ENCODE assay signal across 1 cellular context in the genomic region with DNA sequence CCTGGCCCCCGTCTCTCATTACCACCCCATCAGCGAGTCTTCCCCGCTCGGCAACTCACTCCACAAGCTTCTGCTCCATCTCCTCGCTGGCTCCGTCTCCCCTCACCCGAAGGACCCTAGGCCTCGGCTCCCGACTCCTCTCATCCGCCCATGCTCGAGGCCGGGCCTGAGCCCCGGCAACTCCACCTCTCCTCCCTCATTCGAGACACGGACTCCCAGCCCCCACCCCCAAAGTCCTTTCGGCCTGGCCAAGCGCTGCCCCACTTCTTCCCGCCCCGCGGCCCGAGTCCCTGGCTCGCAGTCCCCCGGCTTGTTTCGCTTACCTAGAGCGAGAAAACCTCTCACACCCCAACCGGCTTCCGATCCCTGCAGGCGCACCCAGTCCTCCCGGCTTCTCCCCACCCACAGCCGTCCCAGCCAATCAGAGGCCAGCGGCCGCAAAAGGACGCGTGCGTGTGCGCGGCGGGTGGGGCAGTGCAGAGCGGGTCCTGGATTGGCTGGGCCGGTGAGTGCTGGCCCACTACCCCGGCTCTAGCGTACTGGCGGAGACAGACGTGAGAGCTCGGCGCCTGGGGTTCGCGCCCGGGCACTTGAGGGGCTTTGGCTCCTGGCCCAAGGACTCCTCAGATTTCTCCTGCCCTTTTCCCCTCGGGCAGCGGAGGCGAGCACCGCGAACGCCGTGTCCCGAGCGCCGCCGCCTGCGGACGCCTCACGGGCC.
TF ChIP-seq lines count a peak whose summit lies in the region.

A gene (minus strand): TSS at position 378 of the 718 bp plus-strand sequence. CDS start 10,237 bp downstream, outside the sequence.

TF ChIP-seq in SK-N-SH, 30 proteins besides CTCF, POLR2A, EP300 and RAD21 (continued from another document):
- TF ChIP-seq, protein P1, sequence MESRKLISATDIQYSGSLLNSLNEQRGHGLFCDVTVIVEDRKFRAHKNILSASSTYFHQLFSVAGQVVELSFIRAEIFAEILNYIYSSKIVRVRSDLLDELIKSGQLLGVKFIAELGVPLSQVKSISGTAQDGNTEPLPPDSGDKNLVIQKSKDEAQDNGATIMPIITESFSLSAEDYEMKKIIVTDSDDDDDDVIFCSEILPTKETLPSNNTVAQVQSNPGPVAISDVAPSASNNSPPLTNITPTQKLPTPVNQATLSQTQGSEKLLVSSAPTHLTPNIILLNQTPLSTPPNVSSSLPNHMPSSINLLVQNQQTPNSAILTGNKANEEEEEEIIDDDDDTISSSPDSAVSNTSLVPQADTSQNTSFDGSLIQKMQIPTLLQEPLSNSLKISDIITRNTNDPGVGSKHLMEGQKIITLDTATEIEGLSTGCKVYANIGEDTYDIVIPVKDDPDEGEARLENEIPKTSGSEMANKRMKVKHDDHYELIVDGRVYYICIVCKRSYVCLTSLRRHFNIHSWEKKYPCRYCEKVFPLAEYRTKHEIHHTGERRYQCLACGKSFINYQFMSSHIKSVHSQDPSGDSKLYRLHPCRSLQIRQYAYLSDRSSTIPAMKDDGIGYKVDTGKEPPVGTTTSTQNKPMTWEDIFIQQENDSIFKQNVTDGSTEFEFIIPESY (IDR thresholded peaks at IDR 0.05; ENCODE audit: borderline replicate concordance, low read depth), result no peak
- TF ChIP-seq, protein P2, sequence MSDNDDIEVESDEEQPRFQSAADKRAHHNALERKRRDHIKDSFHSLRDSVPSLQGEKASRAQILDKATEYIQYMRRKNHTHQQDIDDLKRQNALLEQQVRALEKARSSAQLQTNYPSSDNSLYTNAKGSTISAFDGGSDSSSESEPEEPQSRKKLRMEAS (IDR thresholded peaks at IDR 0.05; ENCODE audit: low read depth), result 0 out of 2 replicates have a peak, but pooled peaks have one; percentile 14
- TF ChIP-seq RCOR1 (IDR thresholded peaks at IDR 0.05; ENCODE audit: low read length), result 0 out of 2 replicates have a peak, but pooled peaks have one; percentile 19
- TF ChIP-seq RXRA (IDR thresholded peaks at IDR 0.05; ENCODE audit: borderline replicate concordance, low read depth), result no peak
- no peak for TF ChIP-seq TEAD4 (IDR thresholded peaks at IDR 0.05; ENCODE audit: borderline replicate concordance, insufficient read depth)
- TF ChIP-seq FOXM1 (IDR thresholded peaks at IDR 0.05; ENCODE audit: low read depth), result no peak
- TF ChIP-seq CHD2 (IDR thresholded peaks at IDR 0.05; ENCODE audit: low read length, partially characterized antibody), result peak; percentile 33
- TF ChIP-seq TAF1 (IDR thresholded peaks at IDR 0.05; ENCODE audit: borderline replicate concordance, low read depth, low read length), result peak; percentile 81
- TF ChIP-seq TCF12 (IDR thresholded peaks at IDR 0.05), result no peak
- peak; percentile 82 for TF ChIP-seq MXI1 (IDR thresholded peaks at IDR 0.05; ENCODE audit: low read depth, low read length)
- TF ChIP-seq, protein P3, sequence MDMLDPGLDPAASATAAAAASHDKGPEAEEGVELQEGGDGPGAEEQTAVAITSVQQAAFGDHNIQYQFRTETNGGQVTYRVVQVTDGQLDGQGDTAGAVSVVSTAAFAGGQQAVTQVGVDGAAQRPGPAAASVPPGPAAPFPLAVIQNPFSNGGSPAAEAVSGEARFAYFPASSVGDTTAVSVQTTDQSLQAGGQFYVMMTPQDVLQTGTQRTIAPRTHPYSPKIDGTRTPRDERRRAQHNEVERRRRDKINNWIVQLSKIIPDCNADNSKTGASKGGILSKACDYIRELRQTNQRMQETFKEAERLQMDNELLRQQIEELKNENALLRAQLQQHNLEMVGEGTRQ (IDR thresholded peaks at IDR 0.05; ENCODE audit: borderline replicate concordance, low read depth, low read length), result no peak
- no peak for TF ChIP-seq ELF1 (IDR thresholded peaks at IDR 0.05)
- TF ChIP-seq FOSL2 (IDR thresholded peaks at IDR 0.05; ENCODE audit: borderline replicate concordance, low read depth), result no peak
- TF ChIP-seq RFX5 (IDR thresholded peaks at IDR 0.05; ENCODE audit: low read length), result peak; percentile 86
- no peak for TF ChIP-seq FOXJ3 (CRISPR knock-in tag; IDR thresholded peaks at IDR 0.05)
- TF ChIP-seq EZH2phosphoT487 (IDR thresholded peaks at IDR 0.05; ENCODE audit: borderline replicate concordance, low read depth), result no peak
- no peak; the same call in 1 of the 2 replicates for TF ChIP-seq SIN3A (IDR thresholded peaks at IDR 0.05; ENCODE audit: borderline replicate concordance, low read depth, low read length)
